In genomic region chr17:82328141-82328993, GRCh38 we compare ENCODE assay signal across 1 cellular context.
TF ChIP-seq lines count a peak whose summit lies in the region.

No MANE protein-coding gene starts in this region.

TF ChIP-seq in H1, 55 proteins besides CTCF, POLR2A, EP300 and RAD21:
- TF ChIP-seq TAF1 (IDR thresholded peaks at IDR 0.05; ENCODE audit: low read depth, low read length) (no peak), GABPA (IDR thresholded peaks at IDR 0.05; ENCODE audit: borderline replicate concordance, insufficient read depth, low read length) (0 out of 2 replicates have a peak, but pooled peaks have one; percentile 9)
